Comparison of ENCODE assay signal across 8 cellular contexts in genomic region chr15:40952901-40953712, GRCh38. TPM values are rescaled to one million over a fixed set of nuclear protein-coding genes. Genes with fewer than 3 reads are reported as not detected.
A peak's percentile ranks its signal among the peaks of the same experiment; 100 is the strongest.
DNase-seq lines count a peak whose midpoint lies in the region; ATAC-seq and TF ChIP-seq lines count a peak whose summit lies in the region.

A gene with protein sequence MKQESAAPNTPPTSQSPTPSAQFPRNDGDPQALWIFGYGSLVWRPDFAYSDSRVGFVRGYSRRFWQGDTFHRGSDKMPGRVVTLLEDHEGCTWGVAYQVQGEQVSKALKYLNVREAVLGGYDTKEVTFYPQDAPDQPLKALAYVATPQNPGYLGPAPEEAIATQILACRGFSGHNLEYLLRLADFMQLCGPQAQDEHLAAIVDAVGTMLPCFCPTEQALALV (plus strand): TSS chr15:40953471. CDS start chr15:40953584, 113 bp downstream.

- peaks cover 33% of the 10 kb centered on the region for H3K36me3 Mint-ChIP-seq in activated B cell treated with CpG ODN at 0.5 μM for 24 hours (ENCODE audit: low read depth)

- peak within 1 kb of the TSS; percentile 92 for H3K27ac Mint-ChIP-seq in activated B cell treated with CpG ODN at 0.5 μM for 24 hours

- DNase-seq in AG08396 (ENCODE audit: low spot score): peak; percentile 100
- DNase-seq in NCI-H2227 (lab: John Stamatoyannopoulos, UW; ENCODE audit: unreplicated experiment): peak; percentile 95
- DNase-seq in activated B cell treated with CpG ODN at 0.5 μM for 24 hours: peak; percentile 88
- peak in 60 of 61 donors; percentile 36 to 97 (median 83) for DNase-seq in caudate nucleus (lab: John Stamatoyannopoulos, UW)
- DNase-seq in islet precursor cell: peak; percentile 99
- DNase-seq in stimulated activated CD4-positive, alpha-beta T cell treated with anti-CD3 and anti-CD28 coated beads, Interleukin-12 subunit alpha, Interleukin-12 subunit beta, amount 100 ng/mL, for 48 hours (ENCODE audit: low read depth in 2 of 3, low spot score in 1 of 3): peak; percentile 96

- H3K4me3 Mint-ChIP-seq in activated B cell treated with CpG ODN at 0.5 μM for 24 hours: peak within 1 kb of the TSS; percentile 93

- POLR2A ChIA-PET in activated B cell treated with CpG ODN at 0.5 μM for 24 hours (lab: Charles Lee): interaction anchor here (0.5 to 3.7 kb wide), 27 partner anchors 11 to 1538 kb away, joined by 3 to 78 read pairs (median 5); partner anchors contain the start of genes CHP1, DLL4, DNAJC17 and EXD1

- ATAC-seq in GM18907 (IDR thresholded peaks at IDR 0.05; ENCODE audit: unreplicated experiment): peak; percentile 86
- ATAC-seq in HG03139 (IDR thresholded peaks at IDR 0.05; ENCODE audit: unreplicated experiment): peak; percentile 76
- peak; percentile 94 for ATAC-seq in activated B cell treated with CpG ODN at 0.5 μM for 24 hours (ENCODE audit: low read depth)

- no peak for TF ChIP-seq CTCF in activated B cell treated with CpG ODN at 0.5 μM for 24 hours (IDR thresholded peaks at IDR 0.05)

- H3K27me3 Mint-ChIP-seq in activated B cell treated with CpG ODN at 0.5 μM for 24 hours: peaks cover 7% of the 10 kb centered on the region

- no peaks in the 10 kb centered on the region for H3K9me3 Mint-ChIP-seq in activated B cell treated with CpG ODN at 0.5 μM for 24 hours

- H3K27ac ChIP-seq in caudate nucleus (ENCODE audit: low read depth, low read length): peak within 1 kb of the TSS; percentile 8

- intact Hi-C loops in activated B cell treated with CpG ODN at 0.5 μM for 24 hours (cut with micrococcal nuclease): loop anchor here (1.0 to 5.0 kb wide), 8 partner anchors 11 to 361 kb away; partner anchors contain the start of genes CHP1, DLL4, INO80 and KNL1

- CTCF ChIA-PET in activated B cell treated with CpG ODN at 0.5 μM for 24 hours (lab: Charles Lee): interaction anchor here (0.9 to 2.5 kb wide), 6 partner anchors 9 to 49 kb away, joined by 3 to 20 read pairs (median 4); no protein-coding TSS in a partner anchor

- peaks cover 23% of the 10 kb centered on the region for H3K4me1 Mint-ChIP-seq in activated B cell treated with CpG ODN at 0.5 μM for 24 hours

RNA-seq across cellular contexts. Expression of the gene that starts here (rescaled TPM):
- total RNA-seq in activated B cell treated with CpG ODN at 0.5 μM for 24 hours: 22.3 and 27.3 TPM in 2 replicates

Comparison
In these comparisons a context has a peak if more than half of its experiments do, and no peak if none do; other contexts are left out.
1. Peak in every context shown above with its lines: DNase-seq, ATAC-seq and H3K27ac ChIP-seq.